8 cellular contexts compared by ENCODE assay signal in genomic region chr19:41218615-41219507, GRCh38. TPM values are rescaled to one million over a fixed set of nuclear protein-coding genes. Genes with fewer than 3 reads are reported as not detected.
DNase-seq lines count a peak whose midpoint lies in the region; ATAC-seq and TF ChIP-seq lines count a peak whose summit lies in the region.

AXL (plus strand) TSS chr19:41219223; CDS start chr19:41219393, 170 bp downstream.

- no peaks in the 10 kb centered on the region for H3K36me3 ChIP-seq in rectal smooth muscle tissue (ENCODE audit: control insufficient read depth, insufficient read depth, low read length)

- H3K9me3 Mint-ChIP-seq in HFFc6: peaks cover 4% of the 10 kb centered on the region; the same call in 1 of the 2 replicates
- H3K9me3 Mint-ChIP-seq in stimulated activated memory B cell treated with anti-CD40 and anti-IgM and Interleukin-4, amounts not matched to agents 10 μg/mL and 1 μg/mL and 100 μg/mL, for 72 hours: no peaks in the 10 kb centered on the region

- H3K27ac Mint-ChIP-seq in HFFc6: peak within 1 kb of the TSS; percentile 96
- no peak within 1 kb of the TSS for H3K27ac Mint-ChIP-seq in stimulated activated memory B cell treated with anti-CD40 and anti-IgM and Interleukin-4, amounts not matched to agents 10 μg/mL and 1 μg/mL and 100 μg/mL, for 72 hours

- H3K4me1 Mint-ChIP-seq in HFFc6 (ENCODE audit: low read depth): peaks cover 54% of the 10 kb centered on the region
- peaks cover 9% of the 10 kb centered on the region for H3K4me1 Mint-ChIP-seq in stimulated activated memory B cell treated with anti-CD40 and anti-IgM and Interleukin-4, amounts not matched to agents 10 μg/mL and 1 μg/mL and 100 μg/mL, for 72 hours

- peak within 1 kb of the TSS; percentile 97 for H3K27ac ChIP-seq in rectal smooth muscle tissue (ENCODE audit: low read depth, low read length)

- DNase-seq in HFFc6: peak; percentile 79
- DNase-seq in astrocyte of the spinal cord (ENCODE audit: low read depth, low spot score): peak; percentile 76
- peak in 43 of 51 donors; percentile 15 to 87 (median 62) for DNase-seq in hypothalamus (lab: John Stamatoyannopoulos, UW)
- DNase-seq in NCI-H1417 (lab: John Stamatoyannopoulos, UW): no peak

- H3K36me3 Mint-ChIP-seq in HFFc6 (ENCODE audit: low read depth): peaks cover 39% of the 10 kb centered on the region
- H3K36me3 Mint-ChIP-seq in stimulated activated memory B cell treated with anti-CD40 and anti-IgM and Interleukin-4, amounts not matched to agents 10 μg/mL and 1 μg/mL and 100 μg/mL, for 72 hours: no peaks in the 10 kb centered on the region

- in situ Hi-C loops in astrocyte of the spinal cord (cut with HindIII; ENCODE audit: low sequenced_read_pairs): no loop called here

- H3K27me3 ChIP-seq in rectal smooth muscle tissue (ENCODE audit: control insufficient read depth, insufficient read depth, low read length): peaks cover 2% of the 10 kb centered on the region

- H3K4me3 Mint-ChIP-seq in HFFc6: peak within 1 kb of the TSS; percentile 99
- no peak within 1 kb of the TSS for H3K4me3 Mint-ChIP-seq in stimulated activated memory B cell treated with anti-CD40 and anti-IgM and Interleukin-4, amounts not matched to agents 10 μg/mL and 1 μg/mL and 100 μg/mL, for 72 hours

- H3K4me3 ChIP-seq in astrocyte of the spinal cord (ENCODE audit: low read depth, low read length): peak within 1 kb of the TSS; percentile 86
- H3K4me3 ChIP-seq in rectal smooth muscle tissue (ENCODE audit: low read length): peak within 1 kb of the TSS; percentile 60

- peak within 1 kb of the TSS; percentile 70 for H3K9ac ChIP-seq in rectal smooth muscle tissue (ENCODE audit: low read length)

- ATAC-seq in GM21367 (IDR thresholded peaks at IDR 0.05; ENCODE audit: unreplicated experiment): no peak
- ATAC-seq in HG03520 (IDR thresholded peaks at IDR 0.05; ENCODE audit: unreplicated experiment): no peak
- ATAC-seq in stimulated activated memory B cell treated with anti-CD40 and anti-IgM and Interleukin-4, amounts not matched to agents 10 μg/mL and 1 μg/mL and 100 μg/mL, for 72 hours: no peak

- H3K27me3 Mint-ChIP-seq in HFFc6 (ENCODE audit: insufficient read depth): peaks cover 9% of the 10 kb centered on the region
- peaks cover 88% of the 10 kb centered on the region for H3K27me3 Mint-ChIP-seq in stimulated activated memory B cell treated with anti-CD40 and anti-IgM and Interleukin-4, amounts not matched to agents 10 μg/mL and 1 μg/mL and 100 μg/mL, for 72 hours

- peaks cover 16% of the 10 kb centered on the region for H3K4me1 ChIP-seq in rectal smooth muscle tissue (ENCODE audit: control insufficient read depth, insufficient read depth, low read length)

- TF ChIP-seq CTCF in HFFc6 (IDR thresholded peaks at IDR 0.05) (no peak), astrocyte of the spinal cord (IDR thresholded peaks at IDR 0.05; ENCODE audit: low read depth, low read length) (no peak)

RNA-seq across cellular contexts. Expression of gene AXL, which starts in this region (rescaled TPM):
- total RNA-seq in HFFc6 (2021; fragmentation: NEBNext Ultra II Directional; extraction: Animal tissue kit (Norgen Biotek cat#: 25700)): 100 to 1,000 TPM; 419 to 474 (median 458) TPM

Comparison
In these comparisons a context has a peak if more than half of its experiments do, and no peak if none do; other contexts are left out.
1. DNase-seq: peak in HFFc6 (single experiment), astrocyte of the spinal cord (single experiment) and hypothalamus (43 of 51); none in NCI-H1417 (0 of 3).